In the genomic region with DNA sequence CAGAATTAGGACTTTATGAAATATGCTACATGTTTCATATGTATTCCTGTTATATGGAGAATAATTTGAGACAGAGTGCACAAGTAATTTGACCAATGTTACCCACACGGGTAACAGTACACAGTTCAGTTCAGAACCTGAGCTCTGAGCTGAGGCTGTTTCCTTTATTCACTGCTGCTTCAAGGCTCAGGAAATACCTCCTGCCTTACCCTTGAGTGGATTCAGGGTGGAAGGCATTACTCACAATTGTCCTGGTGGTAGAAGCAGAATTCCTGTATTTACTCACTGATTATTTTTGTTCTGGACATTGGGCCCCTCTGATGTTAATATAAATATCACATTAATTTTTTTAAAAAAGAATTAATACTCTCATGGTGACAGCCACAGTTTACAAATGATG, we compare ENCODE assay signal across 19 cellular contexts.
A peak's percentile ranks its signal among the peaks of the same experiment; 100 is the strongest.
DNase-seq lines count a peak whose midpoint lies in the region; ATAC-seq and TF ChIP-seq lines count a peak whose summit lies in the region.
"Had no signal": no experiment of that assay in that cellular context is flagged by ENCODE, and none has a peak within 500 bp of the region (broad histone marks: within the 10 kb centered on the region; RNA-seq: fewer than 3 reads in every experiment).

No MANE protein-coding gene starts in this region.

- WGBS in SK-N-SH (ENCODE audit: low lambda C conversion rate), result 35% methylated on average over 1 of the region's 1 CpG

- H3K9me3 ChIP-seq in SK-N-SH (no peaks in the 10 kb centered on the region), osteoblast (ENCODE audit: low read depth, low read length) (no peaks in the 10 kb centered on the region), tibial artery (no peaks in the 10 kb centered on the region)
- H3K9me3 ChIP-seq: gastroesophageal sphincter, lower lobe of right lung had no signal

- TF ChIP-seq CTCF in SK-N-SH (IDR thresholded peaks at IDR 0.05), result peak; percentile 13; the same call in 1 of the 2 replicates
- TF ChIP-seq CTCF in epithelial cell of proximal tubule (conservative IDR thresholded peaks at IDR 0.05; ENCODE audit: low read depth, low read length), result peak; percentile 5
- no peak for TF ChIP-seq CTCF in osteoblast (IDR thresholded peaks at IDR 0.05; ENCODE audit: extremely low read depth, low read depth, low read length)
- TF ChIP-seq CTCF in tibial artery (IDR thresholded peaks at IDR 0.05), result no peak

- DNase-seq in ELR (ENCODE audit: low read depth) (peak; percentile 80), SK-N-SH (no peak), epithelial cell of proximal tubule (ENCODE audit: low read depth) (no peak), osteoblast (ENCODE audit: insufficient read length, low spot score, missing footprints) (peak; percentile 36), tibial artery (no peak)
- no peak for DNase-seq in effector CD8-positive, alpha-beta T cell (lab: John Stamatoyannopoulos, UW)
- DNase-seq: activated CD8-positive, alpha-beta T cell treated with anti-CD3 and anti-CD28 coated beads, Interleukin-2, amount 10 ng/mL, durations not matched to agents 7 days and 5 days; activated T-cell treated with anti-CD3 and anti-CD28 coated beads, Interleukin-2, amount 50 U/mL, for 72 hours; caudate nucleus; endodermal cell; lower lobe of right lung; naive thymus-derived CD4-positive, alpha-beta T cell had no signal

- no peaks in the 10 kb centered on the region for H3K36me3 ChIP-seq in SK-N-SH (replicated peaks in 1 of 2; ENCODE audit: control insufficient read depth in 1 of 2, insufficient read depth in 2 of 2, low read length in 1 of 2)
- no peaks in the 10 kb centered on the region for H3K36me3 ChIP-seq in osteoblast (ENCODE audit: insufficient read depth, low read length)
- no peaks in the 10 kb centered on the region for H3K36me3 ChIP-seq in tibial artery
- H3K36me3 ChIP-seq: gastroesophageal sphincter, lower lobe of right lung had no signal

- no peaks in the 10 kb centered on the region for H3K9me2 ChIP-seq in SK-N-SH

- H3K27me3 ChIP-seq in SK-N-SH (ENCODE audit: insufficient read depth), result no peaks in the 10 kb centered on the region
- no peaks in the 10 kb centered on the region for H3K27me3 ChIP-seq in osteoblast (ENCODE audit: insufficient read depth, low read length)
- no peaks in the 10 kb centered on the region for H3K27me3 ChIP-seq in tibial artery
- H3K27me3 ChIP-seq: gastroesophageal sphincter had no signal

- TF ChIP-seq EP300 in SK-N-SH (IDR thresholded peaks at IDR 0.05; ENCODE audit: borderline replicate concordance in 1 of 2, low read depth in 1 of 2, low read length in 1 of 2), result no peak

- POLR2A ChIA-PET in SK-N-SH (lab: Yijun Ruan, JAX), result no interaction called here

- ATAC-seq in HG03139 (IDR thresholded peaks at IDR 0.05; ENCODE audit: unreplicated experiment) (no peak), HG03342 (IDR thresholded peaks at IDR 0.05; ENCODE audit: unreplicated experiment) (no peak)
- ATAC-seq: activated CD8-positive, alpha-beta T cell treated with anti-CD3 and anti-CD28 coated beads, Interleukin-2, amount 10 ng/mL, durations not matched to agents 7 days and 5 days; activated naive CD4-positive, alpha-beta T cell treated with anti-CD3 and anti-CD28 coated beads, Interleukin-2, amount 50 U/mL, for 72 hours; activated T-cell treated with anti-CD3 and anti-CD28 coated beads, Interleukin-2, amount 50 U/mL, for 72 hours; gastroesophageal sphincter; lower lobe of right lung; naive thymus-derived CD4-positive, alpha-beta T cell had no signal

- H3K79me2 ChIP-seq in SK-N-SH (ENCODE audit: insufficient read depth) (no peaks in the 10 kb centered on the region), osteoblast (ENCODE audit: insufficient read depth, low read length) (no peaks in the 10 kb centered on the region)
- H3K79me2 ChIP-seq: parathyroid adenoma had no signal

- H3F3A ChIP-seq in SK-N-SH (replicated peaks; ENCODE audit: insufficient read depth), result peaks cover 15% of the 10 kb centered on the region

- H2AFZ ChIP-seq in SK-N-SH (ENCODE audit: low read depth) (peak overlapping the region; percentile 42; the same call in 1 of the 2 replicates), osteoblast (ENCODE audit: low read length) (no peak overlapping the region)
- H2AFZ ChIP-seq: parathyroid adenoma had no signal

- TF ChIP-seq RAD21 in SK-N-SH (IDR thresholded peaks at IDR 0.05; ENCODE audit: low read length), result no peak

- H3K4me1 ChIP-seq in SK-N-SH (ENCODE audit: control insufficient read depth in 1 of 2, insufficient read depth in 2 of 2, low read depth in 1 of 2, low read length in 1 of 2) (peaks cover 2 to 33% of the 10 kb centered on the region in 2 experiments; a peak in 2 of 4 replicates), osteoblast (ENCODE audit: insufficient read depth, low read length) (peaks cover 19% of the 10 kb centered on the region), tibial artery (peaks cover 0 to 13% (median 0%) of the 10 kb centered on the region in 4 donors)
- H3K4me1 ChIP-seq: gastroesophageal sphincter, lower lobe of right lung, parathyroid adenoma had no signal

- intact Hi-C loops in tibial artery (cut with DNase I; ENCODE audit: low total_unique reads), result no loop called here

- H3K4me3 ChIP-seq in SK-N-SH (ENCODE audit: low read depth in 2 of 2, low read length in 1 of 2) (no peak overlapping the region), epithelial cell of proximal tubule (ENCODE audit: low read depth, low read length) (no peak overlapping the region), osteoblast (ENCODE audit: insufficient read depth, low read length) (no peak overlapping the region), tibial artery (no peak overlapping the region)
- H3K4me3 ChIP-seq: gastroesophageal sphincter, lower lobe of right lung, skin epidermis had no signal

- CTCF ChIA-PET in SK-N-SH (lab: Yijun Ruan, JAX), result no interaction called here

- H4K20me1 ChIP-seq in SK-N-SH (ENCODE audit: insufficient read depth) (no peaks in the 10 kb centered on the region), osteoblast (ENCODE audit: insufficient read depth, low read length) (no peaks in the 10 kb centered on the region)

- H3K27ac ChIP-seq in SK-N-SH (ENCODE audit: low read depth in 2 of 2, low read length in 1 of 2) (peak overlapping the region in 1 of 2 experiments; percentile 60; a peak in 2 of 4 replicates), osteoblast (ENCODE audit: low read depth, low read length) (no peak overlapping the region), tibial artery (no peak overlapping the region)
- H3K27ac ChIP-seq: gastroesophageal sphincter, lower lobe of right lung, parathyroid adenoma, skin epidermis, VCaP had no signal

- H3K4me2 ChIP-seq in SK-N-SH (peak overlapping the region; percentile 15; the same call in 1 of the 2 replicates), osteoblast (ENCODE audit: insufficient read depth, low read length) (no peak overlapping the region)

- no peak overlapping the region for H3K9ac ChIP-seq in SK-N-SH
- H3K9ac ChIP-seq: parathyroid adenoma had no signal

TF ChIP-seq in SK-N-SH, 30 proteins besides CTCF, POLR2A, EP300 and RAD21:
- TF ChIP-seq FOSL2 (IDR thresholded peaks at IDR 0.05; ENCODE audit: borderline replicate concordance, low read depth) (peak; percentile 48; the same call in 1 of the 2 replicates), NFIC (IDR thresholded peaks at IDR 0.05; ENCODE audit: borderline replicate concordance) (no peak), MAX (IDR thresholded peaks at IDR 0.05; ENCODE audit: low read depth) (0 out of 2 replicates have a peak, but pooled peaks have one; percentile 23), TCF12 (IDR thresholded peaks at IDR 0.05) (0 out of 2 replicates have a peak, but pooled peaks have one; percentile 35)
- TF ChIP-seq, protein P1, sequence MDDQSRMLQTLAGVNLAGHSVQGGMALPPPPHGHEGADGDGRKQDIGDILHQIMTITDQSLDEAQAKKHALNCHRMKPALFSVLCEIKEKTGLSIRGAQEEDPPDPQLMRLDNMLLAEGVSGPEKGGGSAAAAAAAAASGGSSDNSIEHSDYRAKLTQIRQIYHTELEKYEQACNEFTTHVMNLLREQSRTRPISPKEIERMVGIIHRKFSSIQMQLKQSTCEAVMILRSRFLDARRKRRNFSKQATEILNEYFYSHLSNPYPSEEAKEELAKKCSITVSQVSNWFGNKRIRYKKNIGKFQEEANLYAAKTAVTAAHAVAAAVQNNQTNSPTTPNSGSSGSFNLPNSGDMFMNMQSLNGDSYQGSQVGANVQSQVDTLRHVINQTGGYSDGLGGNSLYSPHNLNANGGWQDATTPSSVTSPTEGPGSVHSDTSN (IDR thresholded peaks at IDR 0.05), result peak; percentile 30; the same call in 1 of the 2 replicates
- TF ChIP-seq, protein P2, sequence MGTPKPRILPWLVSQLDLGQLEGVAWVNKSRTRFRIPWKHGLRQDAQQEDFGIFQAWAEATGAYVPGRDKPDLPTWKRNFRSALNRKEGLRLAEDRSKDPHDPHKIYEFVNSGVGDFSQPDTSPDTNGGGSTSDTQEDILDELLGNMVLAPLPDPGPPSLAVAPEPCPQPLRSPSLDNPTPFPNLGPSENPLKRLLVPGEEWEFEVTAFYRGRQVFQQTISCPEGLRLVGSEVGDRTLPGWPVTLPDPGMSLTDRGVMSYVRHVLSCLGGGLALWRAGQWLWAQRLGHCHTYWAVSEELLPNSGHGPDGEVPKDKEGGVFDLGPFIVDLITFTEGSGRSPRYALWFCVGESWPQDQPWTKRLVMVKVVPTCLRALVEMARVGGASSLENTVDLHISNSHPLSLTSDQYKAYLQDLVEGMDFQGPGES (IDR thresholded peaks at IDR 0.05; ENCODE audit: low read depth, low read length), result no peak
TF ChIP-seq in SK-N-SH: peak in this region for 4.

Comparison
In these comparisons a context has a peak if more than half of its experiments do, and no peak if none do; other contexts are left out.
1. DNase-seq: peak in ELR (single experiment) and osteoblast (single experiment); none in SK-N-SH (single experiment), epithelial cell of proximal tubule (single experiment), tibial artery (0 of 2) and effector CD8-positive, alpha-beta T cell (single experiment).
2. CTCF ChIP-seq: peak in SK-N-SH (single experiment) and epithelial cell of proximal tubule (single experiment); none in osteoblast (single experiment) and tibial artery (0 of 2).